Comparison of ENCODE assay signal across 14 cellular contexts in the genomic region with DNA sequence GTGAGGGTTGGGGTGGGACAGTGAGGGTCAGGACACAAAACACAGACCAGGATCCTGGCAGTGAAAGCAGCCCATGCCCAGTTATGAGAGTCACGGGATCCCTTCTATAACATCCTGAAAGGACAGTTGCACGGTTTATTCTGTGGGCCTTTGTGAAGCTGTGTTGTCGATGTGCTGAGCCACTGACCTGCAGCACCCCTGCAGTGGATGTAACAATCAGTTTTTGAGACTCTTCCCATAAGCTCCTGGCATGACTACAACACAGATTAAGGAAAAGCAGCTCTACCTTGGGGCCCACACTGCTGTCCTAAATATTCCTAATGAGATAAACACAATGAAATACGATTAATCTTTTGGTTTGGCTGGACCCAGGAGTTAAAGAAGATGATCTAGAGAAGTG. TPM values are rescaled to one million over a fixed set of nuclear protein-coding genes. Genes with fewer than 3 reads are reported as not detected.
A peak's percentile ranks its signal among the peaks of the same experiment; 100 is the strongest.
DNase-seq lines count a peak whose midpoint lies in the region; TF ChIP-seq lines count a peak whose summit lies in the region.
"Had no signal": no experiment of that assay in that cellular context is flagged by ENCODE, and none has a peak within 500 bp of the region (broad histone marks: within the 10 kb centered on the region; RNA-seq: fewer than 3 reads in every experiment).

No MANE protein-coding gene starts in this region.

- H3K36me3 ChIP-seq in PC-9 (ENCODE audit: low read depth) (peaks cover 23% of the 10 kb centered on the region; the same call in 1 of the 2 replicates), esophagus muscularis mucosa (peaks cover 0 to 15% (median 5%) of the 10 kb centered on the region in 4 donors), osteoblast (ENCODE audit: insufficient read depth, low read length) (peaks cover 6% of the 10 kb centered on the region)

- DNase-seq in Ammon's horn (ENCODE audit: low spot score), result peak; percentile 38
- DNase-seq in PC-9, result no peak
- DNase-seq in esophagus muscularis mucosa (ENCODE audit: extremely low spot score), result no peak
- peak; percentile 79 for DNase-seq in osteoblast (ENCODE audit: insufficient read length, low spot score, missing footprints)
- DNase-seq in AG20443 (ENCODE audit: low spot score), result no peak
- DNase-seq in activated CD4-positive, alpha-beta memory T cell treated with anti-CD3 and anti-CD28 coated beads for 36 hours, result no peak
- DNase-seq in EL, result no peak
- no peak for DNase-seq in T1000 (lab: John Stamatoyannopoulos, UW)
- DNase-seq: kidney glomerular epithelial cell, NCI-H1417, NCI-H524 treated with DMSO at 0.1 percent for 48 hours, nephron progenitor cell, SIG-M5 had no signal

- no peaks in the 10 kb centered on the region for H3K9me2 ChIP-seq in PC-9 (ENCODE audit: insufficient read depth)

- TF ChIP-seq POLR2A in esophagus muscularis mucosa (IDR thresholded peaks at IDR 0.05; ENCODE audit: low read depth), result no peak

- peaks cover 45% of the 10 kb centered on the region for H3K4me1 Mint-ChIP-seq in activated CD4-positive, alpha-beta memory T cell treated with anti-CD3 and anti-CD28 coated beads for 36 hours (ENCODE audit: low read depth)

- BruUV-seq in PC-9 (replicated peaks; lab: Mats Ljungman, UMichigan), result no TSS peak

- no peaks in the 10 kb centered on the region for H3K9me3 Mint-ChIP-seq in activated CD4-positive, alpha-beta memory T cell treated with anti-CD3 and anti-CD28 coated beads for 36 hours
- H3K9me3 Mint-ChIP-seq: activated naive CD4-positive, alpha-beta T cell treated with anti-CD3 and anti-CD28 coated beads, Interleukin-2, amount 50 U/mL, for 72 hours; nephron progenitor cell had no signal

- POLR2A ChIA-PET in PC-9 (lab: Charles Lee; ENCODE audit: unreplicated experiment), result no interaction called here
- POLR2A ChIA-PET in activated CD4-positive, alpha-beta memory T cell treated with anti-CD3 and anti-CD28 coated beads for 36 hours (lab: Charles Lee), result no interaction called here

- H3F3A ChIP-seq in PC-9 (ENCODE audit: insufficient read depth, low read depth), result peaks cover 36% of the 10 kb centered on the region

- peaks cover 54% of the 10 kb centered on the region for H4K20me1 ChIP-seq in PC-9 (ENCODE audit: insufficient read depth)
- H4K20me1 ChIP-seq in osteoblast (ENCODE audit: insufficient read depth, low read length), result peaks cover 58% of the 10 kb centered on the region

- TF ChIP-seq EP300 in esophagus muscularis mucosa (IDR thresholded peaks at IDR 0.05), result no peak

- no peak for TF ChIP-seq CTCF in PC-9 (conservative IDR thresholded peaks at IDR 0.05)
- TF ChIP-seq CTCF in esophagus muscularis mucosa (IDR thresholded peaks at IDR 0.05), result no peak
- TF ChIP-seq CTCF in osteoblast (IDR thresholded peaks at IDR 0.05; ENCODE audit: extremely low read depth, low read depth, low read length), result no peak

- no peak overlapping the region for H3K27ac Mint-ChIP-seq in activated CD4-positive, alpha-beta memory T cell treated with anti-CD3 and anti-CD28 coated beads for 36 hours
- H3K27ac Mint-ChIP-seq: activated naive CD4-positive, alpha-beta T cell treated with anti-CD3 and anti-CD28 coated beads, Interleukin-2, amount 50 U/mL, for 72 hours; nephron progenitor cell had no signal

- 48% methylated on average over 4 of the region's 4 CpGs for WGBS in esophagus muscularis mucosa

- no peaks in the 10 kb centered on the region for H3K27me3 Mint-ChIP-seq in activated CD4-positive, alpha-beta memory T cell treated with anti-CD3 and anti-CD28 coated beads for 36 hours

- no peaks in the 10 kb centered on the region for H3K9me3 ChIP-seq in PC-9 (ENCODE audit: insufficient read depth, low read depth)
- H3K9me3 ChIP-seq in esophagus muscularis mucosa, result no peaks in the 10 kb centered on the region
- H3K9me3 ChIP-seq in osteoblast (ENCODE audit: low read depth, low read length), result no peaks in the 10 kb centered on the region

- peaks cover 88% of the 10 kb centered on the region for H3K79me2 ChIP-seq in PC-9 (ENCODE audit: low read depth)
- peaks cover 82% of the 10 kb centered on the region for H3K79me2 ChIP-seq in osteoblast (ENCODE audit: insufficient read depth, low read length)

- H3K4me3 ChIP-seq in PC-9, result peak overlapping the region; percentile 96; the same call in 1 of the 2 replicates
- H3K4me3 ChIP-seq in esophagus muscularis mucosa, result peak overlapping the region; percentile 95 to 98 (median 96)
- H3K4me3 ChIP-seq in osteoblast (ENCODE audit: insufficient read depth, low read length), result no peak overlapping the region

- no peak overlapping the region for H2AFZ ChIP-seq in PC-9
- H2AFZ ChIP-seq in osteoblast (ENCODE audit: low read length), result no peak overlapping the region

- H3K27ac ChIP-seq in PC-9 (peak overlapping the region; percentile 86; the same call in 1 of the 2 replicates), esophagus muscularis mucosa (replicated peaks in 1 of 4) (peak overlapping the region; percentile 96 to 99 (median 98)), osteoblast (ENCODE audit: low read depth, low read length) (peak overlapping the region; percentile 14)

- H3K27me3 ChIP-seq in PC-9 (ENCODE audit: insufficient read depth, low read depth) (no peaks in the 10 kb centered on the region), esophagus muscularis mucosa (no peaks in the 10 kb centered on the region), osteoblast (ENCODE audit: insufficient read depth, low read length) (no peaks in the 10 kb centered on the region)

- no peak overlapping the region for H3K4me3 Mint-ChIP-seq in activated CD4-positive, alpha-beta memory T cell treated with anti-CD3 and anti-CD28 coated beads for 36 hours

- CTCF ChIA-PET in PC-9 (lab: Charles Lee), result no interaction called here
- CTCF ChIA-PET in activated CD4-positive, alpha-beta memory T cell treated with anti-CD3 and anti-CD28 coated beads for 36 hours (lab: Charles Lee), result no interaction called here

- H3K4me1 ChIP-seq in PC-9 (replicated peaks; ENCODE audit: insufficient read depth) (peaks cover 77% of the 10 kb centered on the region), esophagus muscularis mucosa (peaks cover 73 to 90% (median 81%) of the 10 kb centered on the region in 4 donors), osteoblast (ENCODE audit: insufficient read depth, low read length) (peaks cover 63% of the 10 kb centered on the region)

- H3K4me2 ChIP-seq in PC-9 (peak overlapping the region; percentile 86), osteoblast (ENCODE audit: insufficient read depth, low read length) (no peak overlapping the region)

- intact Hi-C loops in PC-9 (cut with micrococcal nuclease; ENCODE audit: unreplicated experiment) (loop anchor here (5.0 kb wide), 1 partner anchor 174 kb away; no protein-coding TSS in a partner anchor), esophagus muscularis mucosa (cut with DNase I) (no loop called here)
- intact Hi-C loops in activated CD4-positive, alpha-beta memory T cell treated with anti-CD3 and anti-CD28 coated beads for 36 hours (cut with micrococcal nuclease), result no loop called here

- peaks cover 2% of the 10 kb centered on the region for H3K36me3 Mint-ChIP-seq in activated CD4-positive, alpha-beta memory T cell treated with anti-CD3 and anti-CD28 coated beads for 36 hours

RNA-seq across cellular contexts. Expression of gene PYGB, which starts 3.7 kb away (rescaled TPM):
- 127 and 133 TPM in 2 replicates for total RNA-seq in PC-9 (2021)
- 100 to 1,000 TPM; 398 to 632 (median 462) TPM for total RNA-seq in esophagus muscularis mucosa
- 191 and 194 TPM in 2 replicates for total RNA-seq in osteoblast
- 10 to 100 TPM; 23.4 to 24.0 TPM for total RNA-seq in activated CD4-positive, alpha-beta memory T cell treated with anti-CD3 and anti-CD28 coated beads for 36 hours

RNA-seq across cellular contexts. Expression of gene ENTPD6, which starts 56.0 kb away (rescaled TPM):
- total RNA-seq in PC-9 (2021), result 75.5 and 80.4 TPM in 2 replicates
- total RNA-seq in esophagus muscularis mucosa, result 10 to 100 TPM; 39.0 to 44.1 (median 43.5) TPM
- total RNA-seq in osteoblast, result 50.7 and 55.1 TPM in 2 replicates
- 10 to 100 TPM; 48.5 to 51.0 TPM for total RNA-seq in activated CD4-positive, alpha-beta memory T cell treated with anti-CD3 and anti-CD28 coated beads for 36 hours

Comparison
In these comparisons a context has a peak if more than half of its experiments do, and no peak if none do; other contexts are left out.
1. DNase-seq: peak in Ammon's horn (single experiment) and osteoblast (single experiment); none in PC-9 (0 of 2), esophagus muscularis mucosa (single experiment), AG20443 (single experiment), activated CD4-positive, alpha-beta memory T cell treated with anti-CD3 and anti-CD28 coated beads for 36 hours (single experiment), EL (single experiment) and T1000 (single experiment).
2. H3K27ac ChIP-seq: peak in every context shown above with its lines; median percentile 98 in esophagus muscularis mucosa; 86 in PC-9; 14 in osteoblast.